In the genomic region with DNA sequence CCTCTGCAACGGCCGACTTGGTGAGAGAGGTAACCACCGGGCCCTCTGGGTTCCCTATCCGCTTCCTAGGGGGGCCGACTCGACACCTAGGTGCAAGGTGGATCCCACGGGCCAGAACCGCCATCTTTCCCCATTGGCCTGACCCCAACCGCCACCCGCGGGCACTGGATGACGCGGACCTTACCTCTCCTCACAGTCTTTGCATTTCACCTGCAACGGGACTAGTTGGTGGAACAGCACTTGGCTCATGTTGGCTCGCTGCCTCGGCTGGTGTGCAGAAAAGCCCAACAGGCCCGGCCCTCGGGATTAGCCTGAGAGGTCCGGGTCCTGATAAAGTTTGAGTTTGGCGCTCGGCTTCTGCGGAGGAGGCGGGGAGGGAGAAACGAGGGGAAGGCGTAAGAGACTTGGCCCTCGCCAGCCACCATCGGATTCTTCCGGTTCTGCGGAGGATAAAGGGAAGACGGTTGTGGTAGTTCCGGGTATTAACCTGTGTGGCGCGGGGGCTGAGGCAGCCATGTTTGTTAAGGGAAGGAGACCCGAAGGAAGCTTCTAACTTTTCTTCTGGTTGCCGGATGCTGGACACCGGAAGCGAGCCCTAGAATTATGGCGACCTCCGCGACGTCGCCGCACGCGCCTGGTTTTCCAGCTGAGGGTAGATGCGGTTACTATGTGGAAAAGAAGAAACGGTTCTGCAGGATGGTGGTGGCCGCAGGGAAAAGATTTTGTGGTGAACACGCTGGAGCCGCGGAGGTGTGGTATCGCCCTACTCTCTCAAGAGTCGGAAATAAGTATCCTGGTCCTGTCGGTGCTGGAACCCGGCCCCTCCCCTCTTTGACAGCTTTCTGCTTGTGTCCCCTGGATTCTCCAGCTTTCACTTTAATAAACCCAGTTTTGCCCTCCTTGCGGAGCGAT, we compare ENCODE assay signal across 1 cellular context.
A peak's percentile ranks its signal among the peaks of the same experiment; 100 is the strongest.
TF ChIP-seq lines count a peak whose summit lies in the region.

Gene SASS6, minus strand, starts transcription at position 365 of the 912 bp plus-strand sequence. Its CDS starts 116 bp downstream, at position 249.
Gene TRMT13, plus strand, starts transcription at position 598 of the 912 bp plus-strand sequence. Its CDS starts 6 bp downstream, at position 604.

TF ChIP-seq in HepG2, 621 proteins besides CTCF, POLR2A, EP300 and RAD21 (continued from another document and continues in another):
- TF ChIP-seq ZNF800 (CRISPR knock-in tag; IDR thresholded peaks at IDR 0.05) (no peak), ZMAT5 (CRISPR knock-in tag; IDR thresholded peaks at IDR 0.05; ENCODE audit: borderline replicate concordance, low read depth) (no peak), TFAP4 (IDR thresholded peaks at IDR 0.05; ENCODE audit: borderline replicate concordance, low read depth) (peak; percentile 41; the same call in 1 of the 2 replicates), CSRNP1 (CRISPR knock-in tag; IDR thresholded peaks at IDR 0.05) (no peak), ATF4 (CRISPR knock-in tag; IDR thresholded peaks at IDR 0.05) (peak in 1 of 2 experiments; percentile 50; a peak in 1 of 4 replicates), SIN3A (IDR thresholded peaks at IDR 0.05; ENCODE audit: borderline replicate concordance, low read depth, low read length) (peak; percentile 98), ZNF143 (CRISPR knock-in tag; IDR thresholded peaks at IDR 0.05) (peak; percentile 89), RFX1 (IDR thresholded peaks at IDR 0.05) (no peak), EEA1 (CRISPR knock-in tag; IDR thresholded peaks at IDR 0.05; ENCODE audit: borderline replicate concordance) (no peak), MTA3 (CRISPR knock-in tag; IDR thresholded peaks at IDR 0.05) (no peak), HMG20B (CRISPR knock-in tag; conservative IDR thresholded peaks at IDR 0.05) (no peak), NFYB (CRISPR knock-in tag; IDR thresholded peaks at IDR 0.05) (peak; percentile 19; the same call in 1 of the 2 replicates), ZNF784 (CRISPR knock-in tag; IDR thresholded peaks at IDR 0.05; ENCODE audit: borderline replicate concordance) (peak; percentile 70; the same call in 1 of the 2 replicates), FOXK2 (IDR thresholded peaks at IDR 0.05) (no peak), KDM1A (CRISPR knock-in tag; IDR thresholded peaks at IDR 0.05) (no peak), ZNF547 (CRISPR knock-in tag; IDR thresholded peaks at IDR 0.05) (peak; percentile 66; the same call in 1 of the 2 replicates), SIX4 (CRISPR knock-in tag; IDR thresholded peaks at IDR 0.05) (no peak), DMAP1 (CRISPR knock-in tag; IDR thresholded peaks at IDR 0.05) (peak; percentile 54; the same call in 1 of the 2 replicates), NR3C1 (CRISPR knock-in tag; IDR thresholded peaks at IDR 0.05) (no peak), ZNF263 (CRISPR knock-in tag; IDR thresholded peaks at IDR 0.05) (no peak; the same call in 1 of the 2 replicates), SALL1 (CRISPR knock-in tag; IDR thresholded peaks at IDR 0.05) (peak; percentile 64; the same call in 1 of the 2 replicates), CEBPG (CRISPR knock-in tag; IDR thresholded peaks at IDR 0.05) (peak; percentile 29; the same call in 1 of the 2 replicates), SAFB2 (CRISPR knock-in tag; IDR thresholded peaks at IDR 0.05; ENCODE audit: borderline replicate concordance, low read depth) (0 out of 2 replicates have a peak, but pooled peaks have one; percentile 36), HIC2 (CRISPR knock-in tag; IDR thresholded peaks at IDR 0.05; ENCODE audit: low read depth) (no peak), POGZ (CRISPR knock-in tag; IDR thresholded peaks at IDR 0.05) (peak; percentile 91), ZNF556 (CRISPR knock-in tag; IDR thresholded peaks at IDR 0.05; ENCODE audit: borderline replicate concordance) (peak; percentile 85; the same call in 1 of the 2 replicates), ZNF652 (CRISPR knock-in tag; IDR thresholded peaks at IDR 0.05; ENCODE audit: borderline replicate concordance, low read depth) (peak; percentile 70; the same call in 1 of the 2 replicates), ISL2 (CRISPR knock-in tag; IDR thresholded peaks at IDR 0.05) (peak; percentile 65; the same call in 1 of the 2 replicates), ZNF569 (CRISPR knock-in tag; IDR thresholded peaks at IDR 0.05; ENCODE audit: borderline replicate concordance) (0 out of 2 replicates have a peak, but pooled peaks have one; percentile 51), ZFP36L1 (CRISPR knock-in tag; IDR thresholded peaks at IDR 0.05) (0 out of 2 replicates have a peak, but pooled peaks have one; percentile 66), ZBTB7B (CRISPR knock-in tag; IDR thresholded peaks at IDR 0.05) (0 out of 2 replicates have a peak, but pooled peaks have one; percentile 38), ZNF326 (CRISPR knock-in tag; IDR thresholded peaks at IDR 0.05; ENCODE audit: borderline replicate concordance) (no peak), KDM3A (CRISPR knock-in tag; IDR thresholded peaks at IDR 0.05; ENCODE audit: low read depth) (peak; percentile 87; the same call in 1 of the 2 replicates), ZNF350 (CRISPR knock-in tag; IDR thresholded peaks at IDR 0.05; ENCODE audit: borderline replicate concordance, low read depth) (peak; percentile 97; the same call in 1 of the 2 replicates), HES4 (CRISPR knock-in tag; IDR thresholded peaks at IDR 0.05; ENCODE audit: borderline replicate concordance) (no peak), NR2F2 (IDR thresholded peaks at IDR 0.05; ENCODE audit: borderline replicate concordance, low read depth) (no peak; the same call in 1 of the 2 replicates), ZNF616 (CRISPR knock-in tag; IDR thresholded peaks at IDR 0.05; ENCODE audit: low read depth) (no peak), ZFX (CRISPR knock-in tag; IDR thresholded peaks at IDR 0.05; ENCODE audit: low read depth) (peak; percentile 83), ZNF276 (CRISPR knock-in tag; IDR thresholded peaks at IDR 0.05; ENCODE audit: low read depth) (no peak)
- TF ChIP-seq, protein P1, sequence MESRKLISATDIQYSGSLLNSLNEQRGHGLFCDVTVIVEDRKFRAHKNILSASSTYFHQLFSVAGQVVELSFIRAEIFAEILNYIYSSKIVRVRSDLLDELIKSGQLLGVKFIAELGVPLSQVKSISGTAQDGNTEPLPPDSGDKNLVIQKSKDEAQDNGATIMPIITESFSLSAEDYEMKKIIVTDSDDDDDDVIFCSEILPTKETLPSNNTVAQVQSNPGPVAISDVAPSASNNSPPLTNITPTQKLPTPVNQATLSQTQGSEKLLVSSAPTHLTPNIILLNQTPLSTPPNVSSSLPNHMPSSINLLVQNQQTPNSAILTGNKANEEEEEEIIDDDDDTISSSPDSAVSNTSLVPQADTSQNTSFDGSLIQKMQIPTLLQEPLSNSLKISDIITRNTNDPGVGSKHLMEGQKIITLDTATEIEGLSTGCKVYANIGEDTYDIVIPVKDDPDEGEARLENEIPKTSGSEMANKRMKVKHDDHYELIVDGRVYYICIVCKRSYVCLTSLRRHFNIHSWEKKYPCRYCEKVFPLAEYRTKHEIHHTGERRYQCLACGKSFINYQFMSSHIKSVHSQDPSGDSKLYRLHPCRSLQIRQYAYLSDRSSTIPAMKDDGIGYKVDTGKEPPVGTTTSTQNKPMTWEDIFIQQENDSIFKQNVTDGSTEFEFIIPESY (CRISPR knock-in tag; IDR thresholded peaks at IDR 0.05), result no peak
- TF ChIP-seq, protein P2, sequence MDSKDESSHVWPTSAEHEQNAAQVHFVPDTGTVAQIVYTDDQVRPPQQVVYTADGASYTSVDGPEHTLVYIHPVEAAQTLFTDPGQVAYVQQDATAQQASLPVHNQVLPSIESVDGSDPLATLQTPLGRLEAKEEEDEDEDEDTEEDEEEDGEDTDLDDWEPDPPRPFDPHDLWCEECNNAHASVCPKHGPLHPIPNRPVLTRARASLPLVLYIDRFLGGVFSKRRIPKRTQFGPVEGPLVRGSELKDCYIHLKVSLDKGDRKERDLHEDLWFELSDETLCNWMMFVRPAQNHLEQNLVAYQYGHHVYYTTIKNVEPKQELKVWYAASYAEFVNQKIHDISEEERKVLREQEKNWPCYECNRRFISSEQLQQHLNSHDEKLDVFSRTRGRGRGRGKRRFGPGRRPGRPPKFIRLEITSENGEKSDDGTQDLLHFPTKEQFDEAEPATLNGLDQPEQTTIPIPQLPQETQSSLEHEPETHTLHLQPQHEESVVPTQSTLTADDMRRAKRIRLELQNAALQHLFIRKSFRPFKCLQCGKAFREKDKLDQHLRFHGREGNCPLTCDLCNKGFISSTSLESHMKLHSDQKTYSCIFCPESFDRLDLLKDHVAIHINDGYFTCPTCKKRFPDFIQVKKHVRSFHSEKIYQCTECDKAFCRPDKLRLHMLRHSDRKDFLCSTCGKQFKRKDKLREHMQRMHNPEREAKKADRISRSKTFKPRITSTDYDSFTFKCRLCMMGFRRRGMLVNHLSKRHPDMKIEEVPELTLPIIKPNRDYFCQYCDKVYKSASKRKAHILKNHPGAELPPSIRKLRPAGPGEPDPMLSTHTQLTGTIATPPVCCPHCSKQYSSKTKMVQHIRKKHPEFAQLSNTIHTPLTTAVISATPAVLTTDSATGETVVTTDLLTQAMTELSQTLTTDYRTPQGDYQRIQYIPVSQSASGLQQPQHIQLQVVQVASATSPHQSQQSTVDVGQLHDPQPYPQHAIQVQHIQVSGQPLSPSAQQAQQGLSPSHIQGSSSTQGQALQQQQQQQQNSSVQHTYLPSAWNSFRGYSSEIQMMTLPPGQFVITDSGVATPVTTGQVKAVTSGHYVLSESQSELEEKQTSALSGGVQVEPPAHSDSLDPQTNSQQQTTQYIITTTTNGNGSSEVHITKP (CRISPR knock-in tag; IDR thresholded peaks at IDR 0.05; ENCODE audit: low read depth), result no peak; the same call in 1 of the 2 replicates
